23 cellular contexts compared by ENCODE assay signal in the genomic region with DNA sequence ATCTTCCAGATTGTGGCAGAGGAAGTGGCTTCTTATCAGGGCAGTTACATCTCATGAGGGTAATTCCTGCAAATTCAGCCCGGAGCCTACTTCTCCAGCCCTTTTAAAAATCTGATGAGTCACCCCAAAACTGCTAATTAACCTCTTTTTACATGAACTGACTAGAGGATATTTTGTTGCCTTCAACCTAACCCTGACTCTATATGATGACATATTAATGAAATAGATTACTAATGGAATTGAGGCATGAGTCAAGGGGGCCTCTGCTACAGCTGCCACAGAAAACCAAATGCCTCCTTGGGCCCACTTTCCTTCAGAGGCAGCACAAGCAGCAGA.
A peak's percentile ranks its signal among the peaks of the same experiment; 100 is the strongest.
DNase-seq lines count a peak whose midpoint lies in the region; ATAC-seq and TF ChIP-seq lines count a peak whose summit lies in the region.
"Had no signal": no experiment of that assay in that cellular context is flagged by ENCODE, and none has a peak within 500 bp of the region (broad histone marks: within the 10 kb centered on the region; RNA-seq: fewer than 3 reads in every experiment).

No MANE protein-coding gene starts in this region.

- H2AFZ ChIP-seq in PC-9: 0 out of 2 replicates have a peak overlapping the region, but pooled peaks have one; percentile 28

- no peaks in the 10 kb centered on the region for H4K20me1 ChIP-seq in PC-9 (ENCODE audit: insufficient read depth)

- peak overlapping the region; percentile 15; the same call in 1 of the 2 replicates for H3K27ac ChIP-seq in PC-9
- H3K27ac ChIP-seq in foreskin keratinocyte: no peak overlapping the region
- H3K27ac ChIP-seq: gastroesophageal sphincter, SJCRH30, uterus had no signal

- no peaks in the 10 kb centered on the region for H3K9me3 ChIP-seq in PC-9 (ENCODE audit: insufficient read depth, low read depth)
- H3K9me3 ChIP-seq: gastroesophageal sphincter, MG63, SJCRH30, uterus had no signal

- no peaks in the 10 kb centered on the region for H3K36me3 Mint-ChIP-seq in activated CD8-positive, alpha-beta T cell treated with anti-CD3 and anti-CD28 coated beads, Interleukin-2, amount 10 ng/mL, durations not matched to agents 7 days and 5 days (ENCODE audit: low read depth)
- H3K36me3 Mint-ChIP-seq: naive B cell, WTC11 had no signal

- peak; percentile 46 for DNase-seq in A172 (ENCODE audit: low spot score)
- peak; percentile 15 for DNase-seq in GM06990 (ENCODE audit: extremely low read depth, insufficient read length)
- DNase-seq in PC-9: no peak
- peak in 1 of 2 donors; percentile 48 for DNase-seq in foreskin keratinocyte
- DNase-seq in stimulated activated CD4-positive, alpha-beta T cell treated with anti-CD3 and anti-CD28 coated beads, Interleukin-4, amount 100 ng/mL, for 1 hour: no peak
- DNase-seq in activated effector memory CD4-positive, alpha-beta T cell treated with Interleukin-2 at 50 U/mL for 16 hours: no peak
- DNase-seq in activated CD8-positive, alpha-beta T cell treated with anti-CD3 and anti-CD28 coated beads, Interleukin-2, amount 10 ng/mL, durations not matched to agents 7 days and 5 days: no peak
- DNase-seq: aorta, naive B cell, NCI-H1694 treated with DMSO at 0.1 percent for 48 hours, NCI-H2227 treated with DMSO at 0.1 percent for 48 hours, occipital lobe, substantia nigra, uterus had no signal

- H3K27me3 ChIP-seq in GM06990 (replicated peaks; ENCODE audit: control insufficient read depth, insufficient read depth, low read length) (no peaks in the 10 kb centered on the region), PC-9 (ENCODE audit: insufficient read depth, low read depth) (no peaks in the 10 kb centered on the region), foreskin keratinocyte (no peaks in the 10 kb centered on the region)
- H3K27me3 ChIP-seq: gastroesophageal sphincter, MG63, SJCRH30, uterus had no signal

- peaks cover 3% of the 10 kb centered on the region for H3K27me3 Mint-ChIP-seq in activated CD8-positive, alpha-beta T cell treated with anti-CD3 and anti-CD28 coated beads, Interleukin-2, amount 10 ng/mL, durations not matched to agents 7 days and 5 days (ENCODE audit: low read depth)

- H3K4me1 ChIP-seq in PC-9 (replicated peaks; ENCODE audit: insufficient read depth): peaks cover 14% of the 10 kb centered on the region; the same call in 1 of the 2 replicates
- H3K4me1 ChIP-seq in foreskin keratinocyte: no peaks in the 10 kb centered on the region
- H3K4me1 ChIP-seq: gastroesophageal sphincter, SJCRH30, uterus had no signal

- intact Hi-C loops in PC-9 (cut with micrococcal nuclease; ENCODE audit: unreplicated experiment): loop anchor here (5.0 kb wide), 1 partner anchor 1151 kb away; no protein-coding TSS in a partner anchor

- H3K4me3 ChIP-seq in GM06990 (replicated peaks; ENCODE audit: low read depth, low read length) (no peak overlapping the region), PC-9 (no peak overlapping the region)
- H3K4me3 ChIP-seq: gastroesophageal sphincter, MG63, SJCRH30, uterus had no signal

- H3K9me2 ChIP-seq in PC-9 (ENCODE audit: insufficient read depth): no peaks in the 10 kb centered on the region

- H3K9me3 Mint-ChIP-seq in activated CD8-positive, alpha-beta T cell treated with anti-CD3 and anti-CD28 coated beads, Interleukin-2, amount 10 ng/mL, durations not matched to agents 7 days and 5 days (ENCODE audit: insufficient read depth): no peaks in the 10 kb centered on the region
- H3K9me3 Mint-ChIP-seq: activated CD4-positive, alpha-beta memory T cell treated with anti-CD3 and anti-CD28 coated beads, Interleukin-2, amount 10 ng/mL, durations not matched to agents 7 days and 5 days; activated naive CD4-positive, alpha-beta T cell treated with anti-CD3 and anti-CD28 coated beads for 36 hours; activated T-cell treated with anti-CD3 and anti-CD28 coated beads, Interleukin-2, amount 50 U/mL, for 4 hours; T-helper 1 cell treated with Interleukin-12 subunit alpha and Interleukin-12 subunit beta and Interleukin-4 antibody, amounts not matched to agents 30 μg/mL and 1 μg/mL, for 36 hours; WTC11 had no signal

- H3F3A ChIP-seq in PC-9 (ENCODE audit: insufficient read depth, low read depth): no peaks in the 10 kb centered on the region; the same call in 1 of the 2 replicates

- POLR2A ChIA-PET in PC-9 (lab: Charles Lee; ENCODE audit: unreplicated experiment): no interaction called here
- POLR2A ChIA-PET in activated CD8-positive, alpha-beta T cell treated with anti-CD3 and anti-CD28 coated beads, Interleukin-2, amount 10 ng/mL, durations not matched to agents 7 days and 5 days (lab: Charles Lee): interaction anchor here (1.0 to 1.8 kb wide), 3 partner anchors 108 to 126 kb away, joined by 3 to 7 read pairs (median 3); no protein-coding TSS in a partner anchor

- no TSS peak for BruUV-seq in PC-9 (replicated peaks; lab: Mats Ljungman, UMichigan)

- no peak overlapping the region for H3K27ac Mint-ChIP-seq in activated CD8-positive, alpha-beta T cell treated with anti-CD3 and anti-CD28 coated beads, Interleukin-2, amount 10 ng/mL, durations not matched to agents 7 days and 5 days
- H3K27ac Mint-ChIP-seq: activated CD4-positive, alpha-beta memory T cell treated with anti-CD3 and anti-CD28 coated beads, Interleukin-2, amount 10 ng/mL, durations not matched to agents 7 days and 5 days; activated naive CD4-positive, alpha-beta T cell treated with anti-CD3 and anti-CD28 coated beads for 36 hours; naive B cell; WTC11 had no signal

- peaks cover 20% of the 10 kb centered on the region for H3K4me1 Mint-ChIP-seq in activated CD8-positive, alpha-beta T cell treated with anti-CD3 and anti-CD28 coated beads, Interleukin-2, amount 10 ng/mL, durations not matched to agents 7 days and 5 days (ENCODE audit: low read depth)
- H3K4me1 Mint-ChIP-seq: WTC11 had no signal

- TF ChIP-seq CTCF in GM06990 (IDR thresholded peaks at IDR 0.05; ENCODE audit: insufficient read depth, low read length, poor library complexity, severe bottlenecking) (no peak), PC-9 (conservative IDR thresholded peaks at IDR 0.05) (no peak), foreskin keratinocyte (conservative IDR thresholded peaks at IDR 0.05) (no peak)

- peak; percentile 57 for ATAC-seq in foreskin keratinocyte
- ATAC-seq in GM18511 (IDR thresholded peaks at IDR 0.05; ENCODE audit: unreplicated experiment): no peak
- no peak for ATAC-seq in activated CD8-positive, alpha-beta T cell treated with anti-CD3 and anti-CD28 coated beads, Interleukin-2, amount 10 ng/mL, durations not matched to agents 7 days and 5 days
- ATAC-seq: gastroesophageal sphincter had no signal

- CTCF ChIA-PET in PC-9 (lab: Charles Lee): interaction anchor here (2.1 kb wide), 1 partner anchor 116 kb away, joined by 8 read pairs; no protein-coding TSS in a partner anchor
- CTCF ChIA-PET in activated CD8-positive, alpha-beta T cell treated with anti-CD3 and anti-CD28 coated beads, Interleukin-2, amount 10 ng/mL, durations not matched to agents 7 days and 5 days (lab: Charles Lee): interaction anchor here (0.6 to 3.5 kb wide), 44 partner anchors 9 to 1239 kb away, joined by 3 to 129 read pairs (median 6); no protein-coding TSS in a partner anchor

- H3K4me3 Mint-ChIP-seq in activated CD8-positive, alpha-beta T cell treated with anti-CD3 and anti-CD28 coated beads, Interleukin-2, amount 10 ng/mL, durations not matched to agents 7 days and 5 days: no peak overlapping the region
- H3K4me3 Mint-ChIP-seq: activated CD4-positive, alpha-beta memory T cell treated with anti-CD3 and anti-CD28 coated beads, Interleukin-2, amount 10 ng/mL, durations not matched to agents 7 days and 5 days; activated naive CD4-positive, alpha-beta T cell treated with anti-CD3 and anti-CD28 coated beads for 36 hours; activated T-cell treated with anti-CD3 and anti-CD28 coated beads, Interleukin-2, amount 50 U/mL, for 4 hours; naive B cell; T-helper 1 cell treated with Interleukin-12 subunit alpha and Interleukin-12 subunit beta and Interleukin-4 antibody, amounts not matched to agents 30 μg/mL and 1 μg/mL, for 36 hours; WTC11 had no signal

- H3K4me2 ChIP-seq in PC-9: no peak overlapping the region

- H3K79me2 ChIP-seq in PC-9 (ENCODE audit: low read depth): no peaks in the 10 kb centered on the region

- no peaks in the 10 kb centered on the region for H3K36me3 ChIP-seq in GM06990 (ENCODE audit: control insufficient read depth, insufficient read depth, low read length)
- no peaks in the 10 kb centered on the region for H3K36me3 ChIP-seq in PC-9 (ENCODE audit: low read depth)
- H3K36me3 ChIP-seq: gastroesophageal sphincter, MG63, SJCRH30, uterus had no signal

Comparison
In these comparisons a context has a peak if more than half of its experiments do, and no peak if none do; other contexts are left out.
1. DNase-seq: peak in A172 (single experiment) and GM06990 (single experiment); none in PC-9 (0 of 2), stimulated activated CD4-positive, alpha-beta T cell treated with anti-CD3 and anti-CD28 coated beads, Interleukin-4, amount 100 ng/mL, for 1 hour (single experiment), activated effector memory CD4-positive, alpha-beta T cell treated with Interleukin-2 at 50 U/mL for 16 hours (single experiment) and activated CD8-positive, alpha-beta T cell treated with anti-CD3 and anti-CD28 coated beads, Interleukin-2, amount 10 ng/mL, durations not matched to agents 7 days and 5 days (single experiment).